In the genomic region with DNA sequence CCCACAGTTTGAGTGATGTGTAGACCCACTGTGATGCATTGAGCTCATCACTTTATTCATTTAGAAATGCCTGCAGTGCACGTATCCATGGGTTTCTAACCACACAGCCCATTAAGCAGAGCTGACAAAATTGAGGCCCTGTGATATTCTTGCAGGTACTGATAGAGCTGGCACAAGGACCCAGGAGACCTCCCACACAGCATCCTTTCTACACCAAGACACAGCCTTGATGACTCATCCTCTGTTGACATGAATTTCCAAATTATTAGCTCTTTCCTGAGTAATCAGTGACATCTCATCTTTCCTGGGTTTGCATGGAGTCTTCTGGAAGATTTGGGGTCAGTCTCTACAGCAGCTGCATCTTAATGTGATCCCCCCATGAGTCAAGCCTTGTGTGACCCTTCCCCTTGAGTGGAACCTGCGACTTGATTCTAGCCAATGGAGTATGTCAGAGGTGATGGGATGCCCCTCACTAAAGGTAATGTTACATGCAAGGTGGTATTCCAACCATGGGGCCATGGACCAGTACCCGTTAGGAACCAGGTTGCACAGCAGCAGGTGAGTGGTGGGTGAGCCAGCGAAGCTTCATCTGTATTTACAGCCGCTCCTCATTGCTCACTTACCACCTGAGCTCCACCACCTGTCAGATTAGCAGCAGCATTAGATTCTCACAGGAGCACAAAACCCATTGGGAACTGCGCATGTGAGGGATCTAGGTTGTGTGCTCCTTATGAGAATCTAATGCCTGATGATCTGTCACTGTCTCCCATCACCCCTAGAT, we compare ENCODE assay signal across 1 cellular context.
A peak's percentile ranks its signal among the peaks of the same experiment; 100 is the strongest.
TF ChIP-seq lines count a peak whose summit lies in the region.

No MANE protein-coding gene starts in this region.

TF ChIP-seq in A549, 52 proteins besides CTCF, POLR2A, EP300 and RAD21 (continued from another document):
- TF ChIP-seq RFX5 (IDR thresholded peaks at IDR 0.05) (0 out of 2 replicates have a peak, but pooled peaks have one; percentile 34), RARB (CRISPR knock-in tag; IDR thresholded peaks at IDR 0.05) (no peak), CBX8 (IDR thresholded peaks at IDR 0.05) (no peak), ZNF302 (CRISPR knock-in tag; IDR thresholded peaks at IDR 0.05) (no peak), TP53 (CRISPR knock-in tag; IDR thresholded peaks at IDR 0.05) (no peak), FOSB (CRISPR knock-in tag; IDR thresholded peaks at IDR 0.05) (no peak), ZFP36 (IDR thresholded peaks at IDR 0.05; ENCODE audit: borderline replicate concordance, partially characterized antibody) (no peak), FOSL2 (IDR thresholded peaks at IDR 0.05) (peak; percentile 95), FOSL2 (CRISPR knock-in tag; IDR thresholded peaks at IDR 0.05) (peak; percentile 95), SMC3 (IDR thresholded peaks at IDR 0.05) (peak; percentile 42; the same call in 1 of the 3 replicates), MAFK (IDR thresholded peaks at IDR 0.05; ENCODE audit: partially characterized antibody) (no peak), NPAS2 (CRISPR knock-in tag; IDR thresholded peaks at IDR 0.05; ENCODE audit: borderline replicate concordance) (no peak), CBX2 (IDR thresholded peaks at IDR 0.05; ENCODE audit: borderline replicate concordance, low read depth) (no peak), RNF2 (IDR thresholded peaks at IDR 0.05; ENCODE audit: borderline replicate concordance, low read depth) (no peak), JUNB (IDR thresholded peaks at IDR 0.05) (peak; percentile 93), HOXB13 (CRISPR knock-in tag; IDR thresholded peaks at IDR 0.05; ENCODE audit: low read depth) (no peak), SREBF2 (IDR thresholded peaks at IDR 0.05) (no peak), JUN (IDR thresholded peaks at IDR 0.05) (peak; percentile 73 to 91; a peak in 3 of 5 replicates), HOXB5 (CRISPR knock-in tag; IDR thresholded peaks at IDR 0.05) (no peak), CHD2 (IDR thresholded peaks at IDR 0.05; ENCODE audit: low read length, partially characterized antibody) (no peak), TFCP2L1 (CRISPR knock-in tag; IDR thresholded peaks at IDR 0.05) (no peak), KDM1A (IDR thresholded peaks at IDR 0.05; ENCODE audit: low read depth) (no peak), POLR2AphosphoS2 (conservative IDR thresholded peaks at IDR 0.05; ENCODE audit: low read length) (no peak), EHMT2 (IDR thresholded peaks at IDR 0.05; ENCODE audit: low read depth) (no peak), HEYL (CRISPR knock-in tag; IDR thresholded peaks at IDR 0.05) (no peak), EHF (CRISPR knock-in tag; IDR thresholded peaks at IDR 0.05) (no peak), KDM5A (IDR thresholded peaks at IDR 0.05) (no peak)
- TF ChIP-seq, protein P1, sequence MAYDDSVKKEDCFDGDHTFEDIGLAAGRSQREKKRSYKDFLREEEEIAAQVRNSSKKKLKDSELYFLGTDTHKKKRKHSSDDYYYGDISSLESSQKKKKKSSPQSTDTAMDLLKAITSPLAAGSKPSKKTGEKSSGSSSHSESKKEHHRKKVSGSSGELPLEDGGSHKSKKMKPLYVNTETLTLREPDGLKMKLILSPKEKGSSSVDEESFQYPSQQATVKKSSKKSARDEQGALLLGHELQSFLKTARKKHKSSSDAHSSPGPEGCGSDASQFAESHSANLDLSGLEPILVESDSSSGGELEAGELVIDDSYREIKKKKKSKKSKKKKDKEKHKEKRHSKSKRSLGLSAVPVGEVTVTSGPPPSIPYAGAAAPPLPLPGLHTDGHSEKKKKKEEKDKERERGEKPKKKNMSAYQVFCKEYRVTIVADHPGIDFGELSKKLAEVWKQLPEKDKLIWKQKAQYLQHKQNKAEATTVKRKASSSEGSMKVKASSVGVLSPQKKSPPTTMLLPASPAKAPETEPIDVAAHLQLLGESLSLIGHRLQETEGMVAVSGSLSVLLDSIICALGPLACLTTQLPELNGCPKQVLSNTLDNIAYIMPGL (CRISPR knock-in tag; IDR thresholded peaks at IDR 0.05; ENCODE audit: borderline replicate concordance) = no peak
- TF ChIP-seq, protein P2, sequence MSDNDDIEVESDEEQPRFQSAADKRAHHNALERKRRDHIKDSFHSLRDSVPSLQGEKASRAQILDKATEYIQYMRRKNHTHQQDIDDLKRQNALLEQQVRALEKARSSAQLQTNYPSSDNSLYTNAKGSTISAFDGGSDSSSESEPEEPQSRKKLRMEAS (IDR thresholded peaks at IDR 0.05) = 0 out of 2 replicates have a peak, but pooled peaks have one; percentile 42
- TF ChIP-seq, protein P3, sequence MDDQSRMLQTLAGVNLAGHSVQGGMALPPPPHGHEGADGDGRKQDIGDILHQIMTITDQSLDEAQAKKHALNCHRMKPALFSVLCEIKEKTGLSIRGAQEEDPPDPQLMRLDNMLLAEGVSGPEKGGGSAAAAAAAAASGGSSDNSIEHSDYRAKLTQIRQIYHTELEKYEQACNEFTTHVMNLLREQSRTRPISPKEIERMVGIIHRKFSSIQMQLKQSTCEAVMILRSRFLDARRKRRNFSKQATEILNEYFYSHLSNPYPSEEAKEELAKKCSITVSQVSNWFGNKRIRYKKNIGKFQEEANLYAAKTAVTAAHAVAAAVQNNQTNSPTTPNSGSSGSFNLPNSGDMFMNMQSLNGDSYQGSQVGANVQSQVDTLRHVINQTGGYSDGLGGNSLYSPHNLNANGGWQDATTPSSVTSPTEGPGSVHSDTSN (IDR thresholded peaks at IDR 0.05) = no peak
- TF ChIP-seq, protein P4, sequence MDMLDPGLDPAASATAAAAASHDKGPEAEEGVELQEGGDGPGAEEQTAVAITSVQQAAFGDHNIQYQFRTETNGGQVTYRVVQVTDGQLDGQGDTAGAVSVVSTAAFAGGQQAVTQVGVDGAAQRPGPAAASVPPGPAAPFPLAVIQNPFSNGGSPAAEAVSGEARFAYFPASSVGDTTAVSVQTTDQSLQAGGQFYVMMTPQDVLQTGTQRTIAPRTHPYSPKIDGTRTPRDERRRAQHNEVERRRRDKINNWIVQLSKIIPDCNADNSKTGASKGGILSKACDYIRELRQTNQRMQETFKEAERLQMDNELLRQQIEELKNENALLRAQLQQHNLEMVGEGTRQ (IDR thresholded peaks at IDR 0.05) = no peak
- TF ChIP-seq, protein P5, sequence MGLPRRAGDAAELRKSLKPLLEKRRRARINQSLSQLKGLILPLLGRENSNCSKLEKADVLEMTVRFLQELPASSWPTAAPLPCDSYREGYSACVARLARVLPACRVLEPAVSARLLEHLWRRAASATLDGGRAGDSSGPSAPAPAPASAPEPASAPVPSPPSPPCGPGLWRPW (IDR thresholded peaks at IDR 0.05) = peak; percentile 68
- TF ChIP-seq, protein P6, sequence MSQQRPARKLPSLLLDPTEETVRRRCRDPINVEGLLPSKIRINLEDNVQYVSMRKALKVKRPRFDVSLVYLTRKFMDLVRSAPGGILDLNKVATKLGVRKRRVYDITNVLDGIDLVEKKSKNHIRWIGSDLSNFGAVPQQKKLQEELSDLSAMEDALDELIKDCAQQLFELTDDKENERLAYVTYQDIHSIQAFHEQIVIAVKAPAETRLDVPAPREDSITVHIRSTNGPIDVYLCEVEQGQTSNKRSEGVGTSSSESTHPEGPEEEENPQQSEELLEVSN (IDR thresholded peaks at IDR 0.05; ENCODE audit: borderline replicate concordance, low read depth) = no peak
